ENCODE assay signal across 5 cellular contexts in the genomic region with DNA sequence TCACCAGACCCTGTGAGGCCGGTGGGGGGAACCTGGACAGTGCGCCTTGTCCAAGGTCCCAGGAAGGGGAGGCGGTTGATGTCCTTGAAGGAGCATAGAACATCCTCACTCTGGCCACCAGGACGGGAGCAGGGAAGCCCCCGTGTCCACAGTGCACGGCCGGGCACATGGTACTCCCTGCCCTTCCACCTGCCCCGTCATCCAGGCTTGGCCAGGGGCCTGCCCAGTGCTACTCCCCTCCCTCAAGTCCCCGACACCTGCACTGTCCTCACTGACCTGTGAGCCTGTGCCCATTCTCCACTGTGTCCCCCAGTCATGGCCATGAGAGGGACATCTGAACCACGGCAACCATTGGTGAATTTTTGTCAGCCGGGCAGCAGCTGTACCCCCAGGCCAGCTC. TPM values are rescaled to one million over a fixed set of nuclear protein-coding genes. Genes with fewer than 3 reads are reported as not detected.
"Had no signal": no experiment of that assay in that cellular context is flagged by ENCODE, and none has a peak within 500 bp of the region (broad histone marks: within the 10 kb centered on the region; RNA-seq: fewer than 3 reads in every experiment).

No MANE protein-coding gene starts in this region.

RNA-seq across cellular contexts. Expression of gene RAB6D, which starts 27.5 kb away (rescaled TPM):
- total RNA-seq: GM23248, H4, HepG2, HT1080 had no signal
- polyA plus RNA-seq: IgD-negative memory B cell had no signal
